ENCODE assay signal across 1 cellular context in the genomic region with DNA sequence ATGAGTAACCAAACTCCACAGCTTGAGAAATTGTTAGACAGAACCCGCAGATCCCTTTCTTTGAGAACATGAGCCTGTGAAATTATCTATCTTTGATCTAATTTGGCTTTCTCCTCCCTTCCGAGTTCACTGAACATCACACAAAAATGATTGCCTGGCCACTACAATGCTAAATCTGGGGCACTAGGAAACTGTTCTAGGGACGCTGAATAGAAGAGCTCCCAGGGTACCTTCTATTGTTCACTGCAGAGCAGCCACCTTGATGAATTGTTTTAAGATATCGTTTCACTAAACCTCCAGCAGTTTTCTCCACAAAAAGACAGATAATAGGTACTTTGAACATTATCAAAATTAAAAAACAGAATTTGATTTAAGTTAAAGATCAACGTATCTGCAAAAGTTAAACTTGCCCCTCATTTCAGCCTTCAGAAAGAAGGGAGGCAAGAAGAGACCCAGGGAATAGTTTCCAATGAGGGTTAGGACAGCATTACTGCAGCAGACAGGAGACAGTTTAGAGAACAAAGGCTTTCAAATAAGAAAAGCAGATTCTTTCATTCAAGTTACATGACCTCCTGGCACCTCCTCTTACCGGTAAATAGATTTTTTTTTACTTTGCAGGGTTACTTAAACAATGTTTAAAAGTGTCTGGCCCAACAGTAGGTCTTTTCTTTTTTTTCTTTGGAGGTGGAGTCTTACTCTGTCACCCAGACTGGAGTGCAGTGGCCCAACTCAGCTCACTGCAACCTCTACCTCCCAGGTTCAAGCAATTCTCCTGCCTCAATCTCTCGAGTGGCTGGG.
TF ChIP-seq lines count a peak whose summit lies in the region.

No MANE protein-coding gene starts in this region.

TF ChIP-seq in GM23338, 12 proteins besides CTCF, POLR2A, EP300 and RAD21 (continued from another document):
- TF ChIP-seq, protein P1, sequence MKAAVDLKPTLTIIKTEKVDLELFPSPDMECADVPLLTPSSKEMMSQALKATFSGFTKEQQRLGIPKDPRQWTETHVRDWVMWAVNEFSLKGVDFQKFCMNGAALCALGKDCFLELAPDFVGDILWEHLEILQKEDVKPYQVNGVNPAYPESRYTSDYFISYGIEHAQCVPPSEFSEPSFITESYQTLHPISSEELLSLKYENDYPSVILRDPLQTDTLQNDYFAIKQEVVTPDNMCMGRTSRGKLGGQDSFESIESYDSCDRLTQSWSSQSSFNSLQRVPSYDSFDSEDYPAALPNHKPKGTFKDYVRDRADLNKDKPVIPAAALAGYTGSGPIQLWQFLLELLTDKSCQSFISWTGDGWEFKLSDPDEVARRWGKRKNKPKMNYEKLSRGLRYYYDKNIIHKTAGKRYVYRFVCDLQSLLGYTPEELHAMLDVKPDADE (IDR thresholded peaks at IDR 0.05), result no peak
- TF ChIP-seq EZH2phosphoT487 (IDR thresholded peaks at IDR 0.05; ENCODE audit: unreplicated experiment), result no peak
